In the genomic region with DNA sequence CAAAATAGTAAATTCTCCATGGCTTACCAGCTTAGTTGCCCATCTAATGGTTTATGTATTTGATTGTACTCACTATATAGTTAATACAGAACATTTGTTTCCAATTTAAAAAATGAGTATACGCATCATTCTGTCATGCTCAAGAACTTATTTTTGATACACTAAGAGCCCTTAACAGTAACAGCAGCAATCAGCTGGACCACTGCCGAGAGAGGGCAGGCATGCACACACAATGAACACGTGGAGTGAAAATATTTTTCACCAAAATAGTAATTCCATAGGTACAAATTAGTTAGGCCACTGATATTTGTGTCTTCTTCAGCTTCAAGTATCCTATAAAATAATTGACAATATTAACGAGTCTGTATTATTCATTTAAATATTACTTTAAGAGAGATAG, we compare ENCODE assay signal across 23 cellular contexts.
A peak's percentile ranks its signal among the peaks of the same experiment; 100 is the strongest.
DNase-seq lines count a peak whose midpoint lies in the region; ATAC-seq and TF ChIP-seq lines count a peak whose summit lies in the region.
"Had no signal": no experiment of that assay in that cellular context is flagged by ENCODE, and none has a peak within 500 bp of the region (broad histone marks: within the 10 kb centered on the region; RNA-seq: fewer than 3 reads in every experiment).

No MANE protein-coding gene starts in this region.

- H3K4me1 ChIP-seq in left ventricle myocardium inferior, result peaks cover 45% of the 10 kb centered on the region
- H3K4me1 ChIP-seq in HUES48 (ENCODE audit: control insufficient read depth, insufficient read depth, low read length), result peaks cover 38% of the 10 kb centered on the region
- H3K4me1 ChIP-seq in tibial artery, result peaks cover 0 to 14% (median 2%) of the 10 kb centered on the region in 4 donors
- H3K4me1 ChIP-seq: A549, HAP-1 had no signal

- DNase-seq in left ventricle myocardium inferior (no peak), cardiac septum (ENCODE audit: low spot score) (no peak), chondrocyte (ENCODE audit: low spot score) (no peak), hypothalamus (lab: John Stamatoyannopoulos, UW) (no peak), tibial artery (no peak)
- DNase-seq in naive thymus-derived CD8-positive, alpha-beta T cell, result no peak
- DNase-seq: BE2C, COR-L47, DMS 273 treated with DMSO at 0.1 percent for 48 hours, DMS79 treated with DMSO at 0.1 percent for 48 hours, KBM-7, MM.1S, NCI-H1048, NCI-H1417 treated with DMSO at 0.1 percent for 48 hours, NCI-H187, NCI-H446 treated with DMSO at 0.1 percent for 48 hours, NCI-H526 treated with DMSO at 0.1 percent for 48 hours, PC-9 had no signal

- H3K9ac ChIP-seq in HUES48 (ENCODE audit: low read depth, low read length), result no peak overlapping the region

- no peak overlapping the region for H3K4me3 Mint-ChIP-seq in chondrocyte (ENCODE audit: unreplicated experiment)
- H3K4me3 Mint-ChIP-seq in naive thymus-derived CD8-positive, alpha-beta T cell, result peak overlapping the region in 3 of 10 donors; percentile 4 to 61 (median 52)

- H3K9me3 ChIP-seq in left ventricle myocardium inferior (replicated peaks) (no peaks in the 10 kb centered on the region), HUES48 (ENCODE audit: control insufficient read depth, insufficient read depth, low read length) (no peaks in the 10 kb centered on the region), tibial artery (no peaks in the 10 kb centered on the region)
- H3K9me3 ChIP-seq: A549, BE2C, HAP-1 had no signal

- TF ChIP-seq CTCF in left ventricle myocardium inferior (IDR thresholded peaks at IDR 0.05; ENCODE audit: borderline replicate concordance) (peak; percentile 27), chondrocyte (IDR thresholded peaks at IDR 0.05) (peak; percentile 16), tibial artery (IDR thresholded peaks at IDR 0.05) (no peak)

- no peak for ATAC-seq in naive thymus-derived CD8-positive, alpha-beta T cell
- no peak for ATAC-seq in GM19455 (IDR thresholded peaks at IDR 0.05; ENCODE audit: unreplicated experiment)
- ATAC-seq: A549 had no signal

- peaks cover 21% of the 10 kb centered on the region for H3K4me1 Mint-ChIP-seq in chondrocyte (ENCODE audit: low read depth)
- H3K4me1 Mint-ChIP-seq in naive thymus-derived CD8-positive, alpha-beta T cell, result peaks cover 30 to 78% (median 78%) of the 10 kb centered on the region in 4 donors

- H3K27me3 Mint-ChIP-seq in chondrocyte (ENCODE audit: low read depth), result no peaks in the 10 kb centered on the region
- H3K27me3 Mint-ChIP-seq in naive thymus-derived CD8-positive, alpha-beta T cell, result no peaks in the 10 kb centered on the region

- intact Hi-C loops in left ventricle myocardium inferior (cut with micrococcal nuclease) (no loop called here), cardiac septum (cut with DNase I) (no loop called here), tibial artery (cut with DNase I; ENCODE audit: low total_unique reads) (no loop called here)

- H3K27ac ChIP-seq in left ventricle myocardium inferior (replicated peaks), result no peak overlapping the region
- peak overlapping the region; percentile 9 for H3K27ac ChIP-seq in HUES48 (ENCODE audit: low read depth, low read length)
- no peak overlapping the region for H3K27ac ChIP-seq in tibial artery
- H3K27ac ChIP-seq: A549, PC-9, RWPE1 had no signal

- H3K4me3 ChIP-seq in left ventricle myocardium inferior (no peak overlapping the region), HUES48 (ENCODE audit: low read depth, low read length) (no peak overlapping the region), tibial artery (no peak overlapping the region)
- H3K4me3 ChIP-seq: A549, HAP-1, PC-9 had no signal

- H3K36me3 Mint-ChIP-seq in chondrocyte (ENCODE audit: low read depth), result peaks cover 4% of the 10 kb centered on the region
- H3K36me3 Mint-ChIP-seq in naive thymus-derived CD8-positive, alpha-beta T cell, result peaks cover 27 to 29% (median 28%) of the 10 kb centered on the region in 3 donors

- no peak overlapping the region for H3K27ac Mint-ChIP-seq in chondrocyte (ENCODE audit: unreplicated experiment)
- H3K27ac Mint-ChIP-seq in naive thymus-derived CD8-positive, alpha-beta T cell, result peak overlapping the region in 8 of 10 donors; percentile 5 to 94 (median 84)

- no peaks in the 10 kb centered on the region for H3K9me3 Mint-ChIP-seq in chondrocyte (ENCODE audit: low read depth)
- H3K9me3 Mint-ChIP-seq in naive thymus-derived CD8-positive, alpha-beta T cell, result peaks cover 0 to 14% (median 4%) of the 10 kb centered on the region in 9 donors

- H3K36me3 ChIP-seq in left ventricle myocardium inferior (no peaks in the 10 kb centered on the region), HUES48 (ENCODE audit: control insufficient read depth, insufficient read depth, low read length) (no peaks in the 10 kb centered on the region), tibial artery (no peaks in the 10 kb centered on the region)
- H3K36me3 ChIP-seq: BE2C, HAP-1 had no signal

- H3K27me3 ChIP-seq in left ventricle myocardium inferior (ENCODE audit: low read depth) (no peaks in the 10 kb centered on the region), HUES48 (ENCODE audit: control insufficient read depth, insufficient read depth, low read length) (no peaks in the 10 kb centered on the region), tibial artery (no peaks in the 10 kb centered on the region)
- H3K27me3 ChIP-seq: BE2C had no signal

- POLR2A ChIA-PET in naive thymus-derived CD8-positive, alpha-beta T cell (lab: Charles Lee), result interaction anchor here (0.7 to 1.2 kb wide), 3 partner anchors 12 to 109 kb away, joined by 3 to 4 read pairs (median 3); no protein-coding TSS in a partner anchor

Comparison
In these comparisons a context has a peak if more than half of its experiments do, and no peak if none do; other contexts are left out.
1. CTCF ChIP-seq: peak in left ventricle myocardium inferior (single experiment) and chondrocyte (single experiment); none in tibial artery (0 of 2).